In the genomic region with DNA sequence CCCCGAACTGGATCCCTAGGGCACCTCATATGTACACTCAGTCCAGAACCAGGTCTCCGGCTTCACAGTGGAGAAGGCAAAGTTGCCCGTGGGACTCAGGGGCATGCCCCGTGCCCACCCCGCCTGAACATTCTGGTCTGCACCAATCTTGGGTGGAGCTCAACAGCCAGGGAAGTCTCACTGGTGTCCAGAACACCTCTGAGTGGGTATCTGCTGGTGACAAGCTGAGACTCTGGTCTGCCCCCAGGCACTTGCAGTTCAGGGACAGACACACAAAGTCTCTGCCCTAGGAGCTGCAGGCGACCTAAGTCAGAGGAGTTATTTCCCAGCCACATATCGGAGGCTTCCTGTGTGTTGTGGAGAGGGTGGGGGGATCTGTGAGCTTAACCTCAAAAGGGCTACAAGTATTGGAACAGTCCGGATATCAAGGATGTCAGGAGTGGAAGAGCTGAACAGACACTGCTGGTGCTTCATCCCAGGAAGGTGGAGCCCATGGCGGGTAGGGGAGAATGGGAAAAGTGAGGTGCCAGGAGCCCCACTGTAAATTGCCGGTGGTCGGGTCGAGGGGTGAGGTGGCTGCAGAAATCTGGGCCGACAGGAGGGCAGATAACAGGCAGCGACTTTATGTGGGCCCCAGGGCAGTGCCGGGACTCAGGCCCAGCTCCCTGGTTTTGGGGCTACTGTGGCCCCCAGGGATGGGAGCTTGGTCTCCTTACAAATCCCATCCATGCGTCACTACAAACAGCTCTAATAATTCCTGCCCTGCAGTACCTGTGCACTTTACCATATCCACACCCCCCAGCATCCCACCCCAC, we compare ENCODE assay signal across 16 cellular contexts. TPM values are rescaled to one million over a fixed set of nuclear protein-coding genes. Genes with fewer than 3 reads are reported as not detected.
DNase-seq lines count a peak whose midpoint lies in the region; ATAC-seq and TF ChIP-seq lines count a peak whose summit lies in the region.
"Had no signal": no experiment of that assay in that cellular context is flagged by ENCODE, and none has a peak within 500 bp of the region (broad histone marks: within the 10 kb centered on the region; RNA-seq: fewer than 3 reads in every experiment).

No MANE protein-coding gene starts in this region.

- intact Hi-C loops in posterior vena cava (cut with DNase I): no loop called here

- ATAC-seq in T-helper 17 cell: no peak
- no peak for ATAC-seq in GM18868 (IDR thresholded peaks at IDR 0.05; ENCODE audit: unreplicated experiment)
- no peak for ATAC-seq in GM19463 (IDR thresholded peaks at IDR 0.05; ENCODE audit: unreplicated experiment)
- no peak for ATAC-seq in HG03520 (IDR thresholded peaks at IDR 0.05; ENCODE audit: unreplicated experiment)

- H3K36me3 Mint-ChIP-seq in T-helper 17 cell (ENCODE audit: low read depth): peaks cover 11% of the 10 kb centered on the region
- H3K36me3 Mint-ChIP-seq in glutamatergic neuron (ENCODE audit: unreplicated experiment): peaks cover 5% of the 10 kb centered on the region

- H3K9me3 Mint-ChIP-seq in glutamatergic neuron (ENCODE audit: unreplicated experiment): peaks cover 15% of the 10 kb centered on the region

- H3K4me1 Mint-ChIP-seq in T-helper 17 cell: peaks cover 24% of the 10 kb centered on the region
- H3K4me1 Mint-ChIP-seq in glutamatergic neuron (ENCODE audit: low read depth, unreplicated experiment): peaks cover 10% of the 10 kb centered on the region

- in situ Hi-C loops in GM13977 (cut with MboI; ENCODE audit: low pct_unique_long_range_greater_than_20kb, low sequenced_read_pairs, unreplicated experiment): no loop called here

- TF ChIP-seq CTCF in GM13977 (IDR thresholded peaks at IDR 0.05; ENCODE audit: extremely low read depth, insufficient read depth, missing control alignments): no peak
- no peak for TF ChIP-seq CTCF in glutamatergic neuron (IDR thresholded peaks at IDR 0.05; ENCODE audit: partially characterized antibody, unreplicated experiment)

- DNase-seq in GM13977 (ENCODE audit: low spot score) (peak; percentile 23), T-helper 17 cell (no peak), glutamatergic neuron (no peak), posterior vena cava (ENCODE audit: low spot score) (peak; percentile 47)
- DNase-seq: activated CD4-positive, alpha-beta T cell treated with anti-CD3 and anti-CD28 coated beads, Interleukin-2, amount 50 U/mL, for 1 hour; mesendoderm; NCI-H2029; NCI-H774; T1000; tibial artery had no signal

- H3K9me3 ChIP-seq in T-helper 17 cell (ENCODE audit: control insufficient read depth, low read length, poor library complexity, severe bottlenecking): no peaks in the 10 kb centered on the region
- H3K9me3 ChIP-seq: prostate gland, tibial artery had no signal

- peaks cover 75% of the 10 kb centered on the region for H3K27me3 Mint-ChIP-seq in T-helper 17 cell
- H3K27me3 Mint-ChIP-seq in glutamatergic neuron (ENCODE audit: unreplicated experiment): peaks cover 43% of the 10 kb centered on the region

- H3K4me3 Mint-ChIP-seq in T-helper 17 cell: peak overlapping the region; percentile 99
- peak overlapping the region; percentile 71 for H3K4me3 Mint-ChIP-seq in glutamatergic neuron (ENCODE audit: unreplicated experiment)

- no peak overlapping the region for H3K27ac Mint-ChIP-seq in T-helper 17 cell
- no peak overlapping the region for H3K27ac Mint-ChIP-seq in glutamatergic neuron (ENCODE audit: unreplicated experiment)

RNA-seq across cellular contexts. Expression of gene TLX1, which starts 8.6 kb away (rescaled TPM):
- total RNA-seq in T-helper 17 cell: not detected
- total RNA-seq in glutamatergic neuron (ENCODE audit: unreplicated experiment): 14.3 TPM
- not detected for total RNA-seq in posterior vena cava
- total RNA-seq: fibroblast of villous mesenchyme, LHCN-M2 had no signal

Comparison
In these comparisons a context has a peak if more than half of its experiments do, and no peak if none do; other contexts are left out.
1. DNase-seq: peak in GM13977 (single experiment) and posterior vena cava (single experiment); none in T-helper 17 cell (0 of 3) and glutamatergic neuron (single experiment).
2. RNA of gene TLX1, which starts 8.6 kb away (total RNA-seq): 14.3 TPM in glutamatergic neuron (single experiment); not detected in T-helper 17 cell and not detected in posterior vena cava; every median in the first group is over 10 times any median in the second.